Comparison of ENCODE assay signal across 8 cellular contexts in the genomic region with DNA sequence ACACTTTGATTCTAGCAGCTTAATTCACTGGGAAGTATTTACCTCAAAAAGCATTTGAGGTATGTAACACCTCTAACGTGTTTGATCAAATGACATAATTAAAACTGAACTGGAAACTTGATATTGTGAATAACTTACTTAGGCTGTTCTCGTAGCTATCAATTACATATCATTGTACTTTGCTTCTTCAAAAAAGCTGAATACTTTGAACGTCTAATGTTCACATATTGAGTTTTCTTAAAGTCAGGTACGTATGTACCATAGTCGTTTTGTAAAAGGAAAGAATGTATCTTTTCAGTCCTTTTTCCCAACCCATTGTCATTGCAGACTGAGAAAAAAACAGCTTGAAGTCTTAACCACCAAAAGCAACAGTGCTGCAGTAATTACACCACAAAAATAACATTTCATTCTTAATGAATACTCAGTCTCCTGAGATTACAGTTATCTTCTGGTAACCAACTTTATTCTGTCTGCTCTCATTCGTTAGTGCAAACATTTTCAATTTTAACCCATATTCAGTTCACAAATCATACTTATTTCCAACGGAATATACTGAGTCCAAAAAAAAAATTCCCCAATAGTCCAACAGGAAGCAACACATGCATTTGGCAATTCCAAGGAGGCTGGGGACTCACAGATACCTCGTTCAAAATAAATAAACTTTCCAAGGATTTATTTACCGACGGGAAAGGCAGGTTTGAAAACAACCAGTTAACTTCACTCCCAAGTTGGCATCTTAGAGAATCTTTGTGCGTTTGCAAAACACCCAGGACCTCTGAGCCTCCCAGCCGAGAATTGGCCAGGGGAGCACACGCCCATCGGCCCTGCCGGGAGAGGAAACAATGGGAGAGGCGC. TPM values are rescaled to one million over a fixed set of nuclear protein-coding genes. Genes with fewer than 3 reads are reported as not detected.
A peak's percentile ranks its signal among the peaks of the same experiment; 100 is the strongest.
DNase-seq lines count a peak whose midpoint lies in the region; ATAC-seq lines count a peak whose summit lies in the region.

No MANE protein-coding gene starts in this region.

- ATAC-seq in GM21526 (IDR thresholded peaks at IDR 0.05; ENCODE audit: low FRiP score, unreplicated experiment) = no peak

- peak overlapping the region; percentile 85 for H3K4me3 ChIP-seq in HUES48 (ENCODE audit: low read depth, low read length)
- H3K4me3 ChIP-seq in stomach smooth muscle (ENCODE audit: low read length in 2 of 2) = peak overlapping the region; percentile 65 to 83

- no peaks in the 10 kb centered on the region for H3K36me3 Mint-ChIP-seq in activated T-helper 1 cell treated with anti-CD3 and anti-CD28 coated beads, Interleukin-12 subunit alpha, Interleukin-12 subunit beta, Interleukin-2, Interleukin-4 antibody, amounts not matched to agents 30 ng/mL and 10 ng/mL and 1 ng/mL, durations not matched to agents 14 hours and 24 hours and 36 hours (ENCODE audit: low read depth)

- peak overlapping the region; percentile 55 for H3K27ac Mint-ChIP-seq in activated T-helper 1 cell treated with anti-CD3 and anti-CD28 coated beads, Interleukin-12 subunit alpha, Interleukin-12 subunit beta, Interleukin-2, Interleukin-4 antibody, amounts not matched to agents 30 ng/mL and 10 ng/mL and 1 ng/mL, durations not matched to agents 14 hours and 24 hours and 36 hours

- DNase-seq in DMS153 treated with DMSO at 0.1 percent for 48 hours (lab: John Stamatoyannopoulos, UW; ENCODE audit: unreplicated experiment) (peak; percentile 10), DMS153 (lab: John Stamatoyannopoulos, UW) (no peak), iPS-NIHi11 (ENCODE audit: low spot score) (peak; percentile 66), hepatic stellate cell (ENCODE audit: low spot score) (no peak)
- no peak for DNase-seq in activated T-helper 1 cell treated with anti-CD3 and anti-CD28 coated beads, Interleukin-12 subunit alpha, Interleukin-12 subunit beta, Interleukin-2, Interleukin-4 antibody, amounts not matched to agents 30 ng/mL and 10 ng/mL and 1 ng/mL, durations not matched to agents 14 hours and 24 hours and 36 hours (ENCODE audit: low spot score)

- H3K27me3 Mint-ChIP-seq in activated T-helper 1 cell treated with anti-CD3 and anti-CD28 coated beads, Interleukin-12 subunit alpha, Interleukin-12 subunit beta, Interleukin-2, Interleukin-4 antibody, amounts not matched to agents 30 ng/mL and 10 ng/mL and 1 ng/mL, durations not matched to agents 14 hours and 24 hours and 36 hours (ENCODE audit: insufficient read depth) = peaks cover 65% of the 10 kb centered on the region

- no peaks in the 10 kb centered on the region for H3K27me3 ChIP-seq in HUES48 (ENCODE audit: control insufficient read depth, insufficient read depth, low read length)
- no peaks in the 10 kb centered on the region for H3K27me3 ChIP-seq in stomach smooth muscle (ENCODE audit: control insufficient read depth in 1 of 2, insufficient read depth in 2 of 2, low read length in 2 of 2)

- intact Hi-C loops in activated T-helper 1 cell treated with anti-CD3 and anti-CD28 coated beads, Interleukin-12 subunit alpha, Interleukin-12 subunit beta, Interleukin-2, Interleukin-4 antibody, amounts not matched to agents 30 ng/mL and 10 ng/mL and 1 ng/mL, durations not matched to agents 14 hours and 24 hours and 36 hours (cut with micrococcal nuclease) = no loop called here

- H3K27ac ChIP-seq in HUES48 (ENCODE audit: low read depth, low read length) (peak overlapping the region; percentile 96), stomach smooth muscle (ENCODE audit: low read length) (peak overlapping the region; percentile 46)

- H3K4me1 Mint-ChIP-seq in activated T-helper 1 cell treated with anti-CD3 and anti-CD28 coated beads, Interleukin-12 subunit alpha, Interleukin-12 subunit beta, Interleukin-2, Interleukin-4 antibody, amounts not matched to agents 30 ng/mL and 10 ng/mL and 1 ng/mL, durations not matched to agents 14 hours and 24 hours and 36 hours (ENCODE audit: low read depth) = no peaks in the 10 kb centered on the region

- H3K9ac ChIP-seq in HUES48 (ENCODE audit: low read depth, low read length) (peak overlapping the region; percentile 60), stomach smooth muscle (ENCODE audit: low read length in 2 of 2) (peak overlapping the region; percentile 45 to 55)

- H3K4me1 ChIP-seq in HUES48 (ENCODE audit: control insufficient read depth, insufficient read depth, low read length) (peaks cover 45% of the 10 kb centered on the region), stomach smooth muscle (ENCODE audit: control insufficient read depth, insufficient read depth, low read length) (peaks cover 12% of the 10 kb centered on the region)

- no peaks in the 10 kb centered on the region for H3K9me3 Mint-ChIP-seq in activated T-helper 1 cell treated with anti-CD3 and anti-CD28 coated beads, Interleukin-12 subunit alpha, Interleukin-12 subunit beta, Interleukin-2, Interleukin-4 antibody, amounts not matched to agents 30 ng/mL and 10 ng/mL and 1 ng/mL, durations not matched to agents 14 hours and 24 hours and 36 hours

- H3K36me3 ChIP-seq in HUES48 (ENCODE audit: control insufficient read depth, insufficient read depth, low read length) = no peaks in the 10 kb centered on the region
- no peaks in the 10 kb centered on the region for H3K36me3 ChIP-seq in stomach smooth muscle (ENCODE audit: control insufficient read depth in 2 of 2, insufficient read depth in 2 of 2, low read length in 2 of 2)

- peak overlapping the region; percentile 85 for H3K4me3 Mint-ChIP-seq in activated T-helper 1 cell treated with anti-CD3 and anti-CD28 coated beads, Interleukin-12 subunit alpha, Interleukin-12 subunit beta, Interleukin-2, Interleukin-4 antibody, amounts not matched to agents 30 ng/mL and 10 ng/mL and 1 ng/mL, durations not matched to agents 14 hours and 24 hours and 36 hours

- no peaks in the 10 kb centered on the region for H3K9me3 ChIP-seq in HUES48 (ENCODE audit: control insufficient read depth, insufficient read depth, low read length)
- no peaks in the 10 kb centered on the region for H3K9me3 ChIP-seq in stomach smooth muscle (ENCODE audit: control insufficient read depth in 2 of 2, low read length in 2 of 2)

RNA-seq across cellular contexts. Expression of a gene that starts 1.1 kb away (rescaled TPM):
- 3.4 and 4.8 TPM in 2 replicates for total RNA-seq in activated T-helper 1 cell treated with anti-CD3 and anti-CD28 coated beads, Interleukin-12 subunit alpha, Interleukin-12 subunit beta, Interleukin-2, Interleukin-4 antibody, amounts not matched to agents 30 ng/mL and 10 ng/mL and 1 ng/mL, durations not matched to agents 14 hours and 24 hours and 36 hours

Comparison
In these comparisons a context has a peak if more than half of its experiments do, and no peak if none do; other contexts are left out.
1. DNase-seq: peak in DMS153 treated with DMSO at 0.1 percent for 48 hours (single experiment) and iPS-NIHi11 (single experiment); none in DMS153 (single experiment), activated T-helper 1 cell treated with anti-CD3 and anti-CD28 coated beads, Interleukin-12 subunit alpha, Interleukin-12 subunit beta, Interleukin-2, Interleukin-4 antibody, amounts not matched to agents 30 ng/mL and 10 ng/mL and 1 ng/mL, durations not matched to agents 14 hours and 24 hours and 36 hours (single experiment) and hepatic stellate cell (single experiment).